In the genomic region with DNA sequence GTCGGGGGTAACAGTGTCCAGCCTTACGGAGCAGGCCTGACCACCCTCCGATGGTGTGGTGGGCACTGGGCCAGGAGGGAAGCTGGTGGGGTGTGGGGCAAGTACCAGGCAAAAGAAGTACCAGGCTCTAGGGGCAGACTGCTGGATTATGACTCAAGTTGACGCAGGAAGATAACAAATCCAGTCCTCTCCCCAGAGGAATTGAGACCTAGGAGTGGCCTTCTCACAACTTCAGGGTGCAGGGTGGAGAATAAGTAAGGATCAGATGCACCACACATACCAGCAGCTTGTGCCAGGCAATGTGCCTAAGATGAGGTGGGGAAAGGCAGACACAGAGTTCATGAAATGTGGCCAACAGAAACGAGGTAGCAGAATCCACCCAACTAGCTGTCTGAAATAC, we compare ENCODE assay signal across 2 cellular contexts.
TF ChIP-seq lines count a peak whose summit lies in the region.

No MANE protein-coding gene starts in this region.

TF ChIP-seq in WTC11, 78 proteins besides CTCF, POLR2A, EP300 and RAD21 (continues in another document):
- TF ChIP-seq JAZF1 (CRISPR knock-in tag; IDR thresholded peaks at IDR 0.05) = no peak
- TF ChIP-seq, protein P1, sequence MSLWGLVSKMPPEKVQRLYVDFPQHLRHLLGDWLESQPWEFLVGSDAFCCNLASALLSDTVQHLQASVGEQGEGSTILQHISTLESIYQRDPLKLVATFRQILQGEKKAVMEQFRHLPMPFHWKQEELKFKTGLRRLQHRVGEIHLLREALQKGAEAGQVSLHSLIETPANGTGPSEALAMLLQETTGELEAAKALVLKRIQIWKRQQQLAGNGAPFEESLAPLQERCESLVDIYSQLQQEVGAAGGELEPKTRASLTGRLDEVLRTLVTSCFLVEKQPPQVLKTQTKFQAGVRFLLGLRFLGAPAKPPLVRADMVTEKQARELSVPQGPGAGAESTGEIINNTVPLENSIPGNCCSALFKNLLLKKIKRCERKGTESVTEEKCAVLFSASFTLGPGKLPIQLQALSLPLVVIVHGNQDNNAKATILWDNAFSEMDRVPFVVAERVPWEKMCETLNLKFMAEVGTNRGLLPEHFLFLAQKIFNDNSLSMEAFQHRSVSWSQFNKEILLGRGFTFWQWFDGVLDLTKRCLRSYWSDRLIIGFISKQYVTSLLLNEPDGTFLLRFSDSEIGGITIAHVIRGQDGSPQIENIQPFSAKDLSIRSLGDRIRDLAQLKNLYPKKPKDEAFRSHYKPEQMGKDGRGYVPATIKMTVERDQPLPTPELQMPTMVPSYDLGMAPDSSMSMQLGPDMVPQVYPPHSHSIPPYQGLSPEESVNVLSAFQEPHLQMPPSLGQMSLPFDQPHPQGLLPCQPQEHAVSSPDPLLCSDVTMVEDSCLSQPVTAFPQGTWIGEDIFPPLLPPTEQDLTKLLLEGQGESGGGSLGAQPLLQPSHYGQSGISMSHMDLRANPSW (CRISPR knock-in tag; conservative IDR thresholded peaks at IDR 0.05; ENCODE audit: low read depth) = no peak
- no peak for TF ChIP-seq GTF2I (CRISPR knock-in tag; conservative IDR thresholded peaks at IDR 0.05)
- TF ChIP-seq, protein P2, sequence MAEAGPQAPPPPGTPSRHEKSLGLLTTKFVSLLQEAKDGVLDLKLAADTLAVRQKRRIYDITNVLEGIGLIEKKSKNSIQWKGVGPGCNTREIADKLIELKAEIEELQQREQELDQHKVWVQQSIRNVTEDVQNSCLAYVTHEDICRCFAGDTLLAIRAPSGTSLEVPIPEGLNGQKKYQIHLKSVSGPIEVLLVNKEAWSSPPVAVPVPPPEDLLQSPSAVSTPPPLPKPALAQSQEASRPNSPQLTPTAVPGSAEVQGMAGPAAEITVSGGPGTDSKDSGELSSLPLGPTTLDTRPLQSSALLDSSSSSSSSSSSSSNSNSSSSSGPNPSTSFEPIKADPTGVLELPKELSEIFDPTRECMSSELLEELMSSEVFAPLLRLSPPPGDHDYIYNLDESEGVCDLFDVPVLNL (CRISPR knock-in tag; IDR thresholded peaks at IDR 0.05; ENCODE audit: borderline replicate concordance, low read depth) = no peak
- TF ChIP-seq MXD4 (CRISPR knock-in tag; IDR thresholded peaks at IDR 0.05; ENCODE audit: borderline replicate concordance) = no peak
- TF ChIP-seq, protein P3, sequence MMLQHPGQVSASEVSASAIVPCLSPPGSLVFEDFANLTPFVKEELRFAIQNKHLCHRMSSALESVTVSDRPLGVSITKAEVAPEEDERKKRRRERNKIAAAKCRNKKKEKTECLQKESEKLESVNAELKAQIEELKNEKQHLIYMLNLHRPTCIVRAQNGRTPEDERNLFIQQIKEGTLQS (CRISPR knock-in tag; conservative IDR thresholded peaks at IDR 0.05) = no peak
- TF ChIP-seq KAT7 (CRISPR knock-in tag; IDR thresholded peaks at IDR 0.05; ENCODE audit: borderline replicate concordance) = no peak
- no peak for TF ChIP-seq ZNF232 (CRISPR knock-in tag; IDR thresholded peaks at IDR 0.05)
- TF ChIP-seq GABPB1 (CRISPR knock-in tag; IDR thresholded peaks at IDR 0.05) = no peak
- TF ChIP-seq ZNF423 (CRISPR knock-in tag; IDR thresholded peaks at IDR 0.05) = no peak
- TF ChIP-seq, protein P4, sequence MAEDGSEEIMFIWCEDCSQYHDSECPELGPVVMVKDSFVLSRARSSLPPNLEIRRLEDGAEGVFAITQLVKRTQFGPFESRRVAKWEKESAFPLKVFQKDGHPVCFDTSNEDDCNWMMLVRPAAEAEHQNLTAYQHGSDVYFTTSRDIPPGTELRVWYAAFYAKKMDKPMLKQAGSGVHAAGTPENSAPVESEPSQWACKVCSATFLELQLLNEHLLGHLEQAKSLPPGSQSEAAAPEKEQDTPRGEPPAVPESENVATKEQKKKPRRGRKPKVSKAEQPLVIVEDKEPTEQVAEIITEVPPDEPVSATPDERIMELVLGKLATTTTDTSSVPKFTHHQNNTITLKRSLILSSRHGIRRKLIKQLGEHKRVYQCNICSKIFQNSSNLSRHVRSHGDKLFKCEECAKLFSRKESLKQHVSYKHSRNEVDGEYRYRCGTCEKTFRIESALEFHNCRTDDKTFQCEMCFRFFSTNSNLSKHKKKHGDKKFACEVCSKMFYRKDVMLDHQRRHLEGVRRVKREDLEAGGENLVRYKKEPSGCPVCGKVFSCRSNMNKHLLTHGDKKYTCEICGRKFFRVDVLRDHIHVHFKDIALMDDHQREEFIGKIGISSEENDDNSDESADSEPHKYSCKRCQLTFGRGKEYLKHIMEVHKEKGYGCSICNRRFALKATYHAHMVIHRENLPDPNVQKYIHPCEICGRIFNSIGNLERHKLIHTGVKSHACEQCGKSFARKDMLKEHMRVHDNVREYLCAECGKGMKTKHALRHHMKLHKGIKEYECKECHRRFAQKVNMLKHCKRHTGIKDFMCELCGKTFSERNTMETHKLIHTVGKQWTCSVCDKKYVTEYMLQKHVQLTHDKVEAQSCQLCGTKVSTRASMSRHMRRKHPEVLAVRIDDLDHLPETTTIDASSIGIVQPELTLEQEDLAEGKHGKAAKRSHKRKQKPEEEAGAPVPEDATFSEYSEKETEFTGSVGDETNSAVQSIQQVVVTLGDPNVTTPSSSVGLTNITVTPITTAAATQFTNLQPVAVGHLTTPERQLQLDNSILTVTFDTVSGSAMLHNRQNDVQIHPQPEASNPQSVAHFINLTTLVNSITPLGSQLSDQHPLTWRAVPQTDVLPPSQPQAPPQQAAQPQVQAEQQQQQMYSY (CRISPR knock-in tag; IDR thresholded peaks at IDR 0.05) = no peak
- TF ChIP-seq, protein P5, sequence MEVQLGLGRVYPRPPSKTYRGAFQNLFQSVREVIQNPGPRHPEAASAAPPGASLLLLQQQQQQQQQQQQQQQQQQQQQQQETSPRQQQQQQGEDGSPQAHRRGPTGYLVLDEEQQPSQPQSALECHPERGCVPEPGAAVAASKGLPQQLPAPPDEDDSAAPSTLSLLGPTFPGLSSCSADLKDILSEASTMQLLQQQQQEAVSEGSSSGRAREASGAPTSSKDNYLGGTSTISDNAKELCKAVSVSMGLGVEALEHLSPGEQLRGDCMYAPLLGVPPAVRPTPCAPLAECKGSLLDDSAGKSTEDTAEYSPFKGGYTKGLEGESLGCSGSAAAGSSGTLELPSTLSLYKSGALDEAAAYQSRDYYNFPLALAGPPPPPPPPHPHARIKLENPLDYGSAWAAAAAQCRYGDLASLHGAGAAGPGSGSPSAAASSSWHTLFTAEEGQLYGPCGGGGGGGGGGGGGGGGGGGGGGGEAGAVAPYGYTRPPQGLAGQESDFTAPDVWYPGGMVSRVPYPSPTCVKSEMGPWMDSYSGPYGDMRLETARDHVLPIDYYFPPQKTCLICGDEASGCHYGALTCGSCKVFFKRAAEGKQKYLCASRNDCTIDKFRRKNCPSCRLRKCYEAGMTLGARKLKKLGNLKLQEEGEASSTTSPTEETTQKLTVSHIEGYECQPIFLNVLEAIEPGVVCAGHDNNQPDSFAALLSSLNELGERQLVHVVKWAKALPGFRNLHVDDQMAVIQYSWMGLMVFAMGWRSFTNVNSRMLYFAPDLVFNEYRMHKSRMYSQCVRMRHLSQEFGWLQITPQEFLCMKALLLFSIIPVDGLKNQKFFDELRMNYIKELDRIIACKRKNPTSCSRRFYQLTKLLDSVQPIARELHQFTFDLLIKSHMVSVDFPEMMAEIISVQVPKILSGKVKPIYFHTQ (CRISPR knock-in tag; IDR thresholded peaks at IDR 0.05) = no peak
- TF ChIP-seq SMAD3 (CRISPR knock-in tag; IDR thresholded peaks at IDR 0.05; ENCODE audit: borderline replicate concordance) = no peak
- TF ChIP-seq NR1H2 (CRISPR knock-in tag; IDR thresholded peaks at IDR 0.05) = no peak
- no peak for TF ChIP-seq ZNF138 (CRISPR knock-in tag; conservative IDR thresholded peaks at IDR 0.05)

TF ChIP-seq in H1, 55 proteins besides CTCF, POLR2A, EP300 and RAD21:
- TF ChIP-seq SAP30 (IDR thresholded peaks at IDR 0.05; ENCODE audit: insufficient read depth, insufficient replicate concordance, low read length) (no peak), POU5F1 (IDR thresholded peaks at IDR 0.05; ENCODE audit: low read depth, low read length) (no peak), JUND (IDR thresholded peaks at IDR 0.05; ENCODE audit: low read length) (no peak), RBBP5 (IDR thresholded peaks at IDR 0.05; ENCODE audit: borderline replicate concordance, low read depth, low read length) (no peak), SUZ12 (IDR thresholded peaks at IDR 0.05; ENCODE audit: low read length) (no peak), ASH2L (IDR thresholded peaks at IDR 0.05; ENCODE audit: low read length) (no peak), TCF12 (IDR thresholded peaks at IDR 0.05; ENCODE audit: low read depth, low read length) (no peak), SIRT6 (IDR thresholded peaks at IDR 0.05; ENCODE audit: low read length) (no peak), SP2 (IDR thresholded peaks at IDR 0.05; ENCODE audit: low read length) (no peak), KDM4A (IDR thresholded peaks at IDR 0.05; ENCODE audit: low read depth, low read length, severe bottlenecking) (no peak), SP4 (IDR thresholded peaks at IDR 0.05; ENCODE audit: low read length) (no peak), KDM1A (IDR thresholded peaks at IDR 0.05; ENCODE audit: borderline replicate concordance, low read length) (no peak), SIX5 (IDR thresholded peaks at IDR 0.05; ENCODE audit: low read depth, low read length) (no peak), YY1 (IDR thresholded peaks at IDR 0.05; ENCODE audit: low read depth, low read length) (no peak)
- TF ChIP-seq, protein P6, sequence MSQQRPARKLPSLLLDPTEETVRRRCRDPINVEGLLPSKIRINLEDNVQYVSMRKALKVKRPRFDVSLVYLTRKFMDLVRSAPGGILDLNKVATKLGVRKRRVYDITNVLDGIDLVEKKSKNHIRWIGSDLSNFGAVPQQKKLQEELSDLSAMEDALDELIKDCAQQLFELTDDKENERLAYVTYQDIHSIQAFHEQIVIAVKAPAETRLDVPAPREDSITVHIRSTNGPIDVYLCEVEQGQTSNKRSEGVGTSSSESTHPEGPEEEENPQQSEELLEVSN (IDR thresholded peaks at IDR 0.05) = no peak
- TF ChIP-seq, protein P7, sequence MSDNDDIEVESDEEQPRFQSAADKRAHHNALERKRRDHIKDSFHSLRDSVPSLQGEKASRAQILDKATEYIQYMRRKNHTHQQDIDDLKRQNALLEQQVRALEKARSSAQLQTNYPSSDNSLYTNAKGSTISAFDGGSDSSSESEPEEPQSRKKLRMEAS (IDR thresholded peaks at IDR 0.05) = no peak
